Comparison of ENCODE assay signal across 10 cellular contexts in the genomic region with DNA sequence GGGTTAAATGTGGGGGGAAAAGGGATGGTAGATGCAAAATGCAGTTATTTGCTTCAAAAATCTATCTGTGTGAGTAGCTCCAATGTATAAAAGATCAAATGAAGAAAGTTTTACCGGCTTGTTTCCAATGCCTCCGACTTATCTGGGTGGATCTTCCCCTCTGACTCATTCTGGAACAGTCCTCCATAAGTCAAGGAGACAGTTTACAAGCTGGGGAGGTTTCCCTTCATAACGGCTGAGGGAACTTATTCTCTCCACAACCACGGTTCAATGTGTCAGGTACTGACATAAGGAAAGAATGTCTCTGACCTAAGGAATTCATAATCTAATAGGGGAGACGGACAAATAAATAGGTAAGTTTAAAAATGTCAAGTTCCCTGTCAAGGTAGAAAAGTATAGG. TPM values are rescaled to one million over a fixed set of nuclear protein-coding genes. Genes with fewer than 3 reads are reported as not detected.
A peak's percentile ranks its signal among the peaks of the same experiment; 100 is the strongest.
DNase-seq lines count a peak whose midpoint lies in the region; ATAC-seq and TF ChIP-seq lines count a peak whose summit lies in the region.
"Had no signal": no experiment of that assay in that cellular context is flagged by ENCODE, and none has a peak within 500 bp of the region (broad histone marks: within the 10 kb centered on the region; RNA-seq: fewer than 3 reads in every experiment).

No MANE protein-coding gene starts in this region.

- H4K91ac ChIP-seq in IMR-90 (ENCODE audit: insufficient read depth, low read depth, low read length) (no peak overlapping the region; the same call in 1 of the 2 replicates), neuronal stem cell (ENCODE audit: low read depth, low read length, poor library complexity) (no peak overlapping the region)

- H3K9me1 ChIP-seq in IMR-90 (ENCODE audit: insufficient read depth, low read length), result no peaks in the 10 kb centered on the region; the same call in 1 of the 2 replicates

- dilution Hi-C loops in IMR-90 (cut with HindIII; ENCODE audit: low sequenced_read_pairs, unreplicated experiment), result no loop called here

- CTCF ChIA-PET in IMR-90 (lab: Yijun Ruan, JAX), result interaction anchor here (1.0 to 2.1 kb wide), 2 partner anchors 8 to 12 kb away, joined by 3 to 9 read pairs; no protein-coding TSS in a partner anchor

- H3K56ac ChIP-seq in IMR-90 (ENCODE audit: extremely low read depth, insufficient read depth, low read length), result no peak overlapping the region

- peak; percentile 58 for DNase-seq in AG08396 (ENCODE audit: low spot score)
- peak; percentile 81 for DNase-seq in IMR-90
- DNase-seq in colonic mucosa, result peak; percentile 50
- no peak for DNase-seq in naive thymus-derived CD8-positive, alpha-beta T cell
- no peak for DNase-seq in neural progenitor cell (ENCODE audit: low spot score)
- DNase-seq in anterior cingulate cortex (lab: John Stamatoyannopoulos, UW), result no peak
- no peak for DNase-seq in neuronal stem cell (ENCODE audit: low spot score)

- peaks cover 19 to 33% (median 27%) of the 10 kb centered on the region in 4 donors for H3K4me1 Mint-ChIP-seq in naive thymus-derived CD8-positive, alpha-beta T cell
- H3K4me1 Mint-ChIP-seq in neural progenitor cell, result peaks cover 11% of the 10 kb centered on the region

- no peaks in the 10 kb centered on the region for H3K36me3 Mint-ChIP-seq in naive thymus-derived CD8-positive, alpha-beta T cell
- no peaks in the 10 kb centered on the region for H3K36me3 Mint-ChIP-seq in neural progenitor cell

- TF ChIP-seq CTCF in IMR-90 (conservative IDR thresholded peaks at IDR 0.05; ENCODE audit: low read depth, low read length) (no peak), colonic mucosa (IDR thresholded peaks at IDR 0.05) (no peak), neural progenitor cell (IDR thresholded peaks at IDR 0.05) (no peak)

- BruUV-seq in IMR-90 (replicated peaks; lab: Mats Ljungman, UMichigan), result no TSS peak

- no peaks in the 10 kb centered on the region for H3K79me2 ChIP-seq in neural progenitor cell (ENCODE audit: low read depth)

- peak overlapping the region; percentile 6 to 76; a peak in 1 of 4 replicates for H4K8ac ChIP-seq in IMR-90 (ENCODE audit: low read depth in 2 of 2, low read length in 2 of 2)
- H4K8ac ChIP-seq in neuronal stem cell (ENCODE audit: low read depth, low read length), result no peak overlapping the region

- peaks cover 8% of the 10 kb centered on the region for H3K4me1 ChIP-seq in IMR-90 (ENCODE audit: control insufficient read depth, insufficient read depth, low read length)
- no peaks in the 10 kb centered on the region for H3K4me1 ChIP-seq in colonic mucosa
- peaks cover 9% of the 10 kb centered on the region for H3K4me1 ChIP-seq in neural progenitor cell
- H3K4me1 ChIP-seq in neuronal stem cell (ENCODE audit: control insufficient read depth in 2 of 2, insufficient read depth in 1 of 2, low read depth in 1 of 2, low read length in 2 of 2), result peaks cover 0 to 6% of the 10 kb centered on the region in 2 donors

- H3K27me3 Mint-ChIP-seq in naive thymus-derived CD8-positive, alpha-beta T cell, result peaks cover 0 to 15% (median 0%) of the 10 kb centered on the region in 5 donors
- H3K27me3 Mint-ChIP-seq in neural progenitor cell (ENCODE audit: insufficient read depth, low read depth), result peaks cover 5% of the 10 kb centered on the region

- H3K4me3 ChIP-seq in IMR-90 (ENCODE audit: insufficient read depth, low read depth, low read length), result peak overlapping the region; percentile 44; the same call in 1 of the 2 replicates
- H3K4me3 ChIP-seq in colonic mucosa, result peak overlapping the region; percentile 39
- no peak overlapping the region for H3K4me3 ChIP-seq in neural progenitor cell
- no peak overlapping the region for H3K4me3 ChIP-seq in neuronal stem cell (ENCODE audit: low read length in 2 of 2)

- H3K18ac ChIP-seq in IMR-90 (ENCODE audit: low read depth, low read length) (no peak overlapping the region), neuronal stem cell (ENCODE audit: low read length) (no peak overlapping the region)

- no peak overlapping the region for H4K5ac ChIP-seq in IMR-90 (ENCODE audit: low read depth, low read length)

- peak overlapping the region; percentile 70; the same call in 1 of the 2 replicates for H3K4ac ChIP-seq in IMR-90 (ENCODE audit: low read depth, low read length)
- no peak overlapping the region for H3K4ac ChIP-seq in neuronal stem cell (ENCODE audit: low read length)

- H3K23ac ChIP-seq in IMR-90 (ENCODE audit: low read depth, low read length) (no peak overlapping the region), neuronal stem cell (ENCODE audit: low read depth, low read length, poor library complexity) (no peak overlapping the region)

- no peaks in the 10 kb centered on the region for H4K20me1 ChIP-seq in IMR-90 (ENCODE audit: insufficient read depth, low read length)
- H4K20me1 ChIP-seq in neural progenitor cell (ENCODE audit: low read depth), result no peaks in the 10 kb centered on the region

- H3K4me2 ChIP-seq in IMR-90 (ENCODE audit: low read depth, low read length) (peak overlapping the region; percentile 86), neural progenitor cell (no peak overlapping the region), neuronal stem cell (ENCODE audit: insufficient read depth, low read length, poor library complexity, severe bottlenecking) (no peak overlapping the region)

- H2BK120ac ChIP-seq in IMR-90 (ENCODE audit: low read depth, low read length) (no peak overlapping the region), neuronal stem cell (ENCODE audit: low read depth, low read length) (no peak overlapping the region)

- 0 out of 2 replicates have a peak overlapping the region, but pooled peaks have one; percentile 12 for H3K14ac ChIP-seq in IMR-90 (replicated peaks; ENCODE audit: low read depth, low read length)
- no peak overlapping the region for H3K14ac ChIP-seq in neuronal stem cell (ENCODE audit: low read length)

- no peaks in the 10 kb centered on the region for H3K36me3 ChIP-seq in IMR-90 (ENCODE audit: control insufficient read depth, insufficient read depth, low read length)
- H3K36me3 ChIP-seq in colonic mucosa, result no peaks in the 10 kb centered on the region
- H3K36me3 ChIP-seq in neural progenitor cell, result no peaks in the 10 kb centered on the region
- no peaks in the 10 kb centered on the region for H3K36me3 ChIP-seq in neuronal stem cell (replicated peaks in 1 of 2; ENCODE audit: control insufficient read depth in 2 of 2, insufficient read depth in 2 of 2, low read length in 2 of 2)

- H3K9ac ChIP-seq in IMR-90 (ENCODE audit: low read depth, low read length) (no peak overlapping the region), colonic mucosa (ENCODE audit: low read depth in 2 of 2, low read length in 2 of 2) (peak overlapping the region in 1 of 2 donors; percentile 75), neural progenitor cell (no peak overlapping the region), neuronal stem cell (ENCODE audit: low read depth, low read length, poor library complexity) (no peak overlapping the region)

- ATAC-seq in IMR-90 (ENCODE audit: low read depth) (peak; percentile 61), GM21447 (IDR thresholded peaks at IDR 0.05; ENCODE audit: unreplicated experiment) (no peak)
- no peak for ATAC-seq in naive thymus-derived CD8-positive, alpha-beta T cell

- H3K79me1 ChIP-seq in IMR-90 (ENCODE audit: low read depth in 1 of 2, low read length in 2 of 2) (no peaks in the 10 kb centered on the region; a peak in 1 of 4 replicates), neuronal stem cell (ENCODE audit: low read depth, low read length) (no peaks in the 10 kb centered on the region)

- POLR2A ChIA-PET in IMR-90 (lab: Charles Lee; ENCODE audit: unreplicated experiment), result no interaction called here
- POLR2A ChIA-PET in naive thymus-derived CD8-positive, alpha-beta T cell (lab: Charles Lee), result no interaction called here

- H2AK5ac ChIP-seq in IMR-90 (ENCODE audit: low read depth, low read length), result no peak overlapping the region
- no peak overlapping the region for H2AK5ac ChIP-seq in neuronal stem cell (ENCODE audit: low read depth, low read length)

- intact Hi-C loops in IMR-90 (cut with micrococcal nuclease), result no loop called here
- intact Hi-C loops in colonic mucosa (cut with DNase I), result no loop called here

- peak overlapping the region in 8 of 10 donors; percentile 1 to 85 (median 70) for H3K4me3 Mint-ChIP-seq in naive thymus-derived CD8-positive, alpha-beta T cell
- H3K4me3 Mint-ChIP-seq in neural progenitor cell, result no peak overlapping the region

- no peak for TF ChIP-seq POLR2A in IMR-90 (IDR thresholded peaks at IDR 0.05; ENCODE audit: low read depth, low read length)

- H3F3A ChIP-seq in neural progenitor cell (ENCODE audit: low read depth), result peaks cover 10% of the 10 kb centered on the region

- H2AFZ ChIP-seq in IMR-90 (replicated peaks; ENCODE audit: low read length, poor library complexity), result peak overlapping the region; percentile 93
- no peak overlapping the region for H2AFZ ChIP-seq in neural progenitor cell (replicated peaks)
- H2AFZ ChIP-seq in neuronal stem cell (ENCODE audit: low read length), result no peak overlapping the region

- in situ Hi-C loops in IMR-90 (cut with MboI; ENCODE audit: low sequenced_read_pairs), result no loop called here

- H2BK15ac ChIP-seq in IMR-90 (ENCODE audit: low read depth, low read length) (peak overlapping the region; percentile 48; the same call in 1 of the 3 replicates), neuronal stem cell (ENCODE audit: low read length) (no peak overlapping the region)

- H3K27me3 ChIP-seq in IMR-90 (ENCODE audit: control insufficient read depth, insufficient read depth, low read length), result no peaks in the 10 kb centered on the region
- no peaks in the 10 kb centered on the region for H3K27me3 ChIP-seq in colonic mucosa
- peaks cover 39% of the 10 kb centered on the region for H3K27me3 ChIP-seq in neural progenitor cell
- peaks cover 0 to 5% (median 0%) of the 10 kb centered on the region in 3 experiments for H3K27me3 ChIP-seq in neuronal stem cell (ENCODE audit: control insufficient read depth in 3 of 3, insufficient read depth in 3 of 3, low read depth in 1 of 3, low read length in 3 of 3)

- TF ChIP-seq RAD21 in IMR-90 (IDR thresholded peaks at IDR 0.05; ENCODE audit: low read length), result no peak

- H3K27ac ChIP-seq in IMR-90 (ENCODE audit: insufficient read depth, low read length) (no peak overlapping the region), colonic mucosa (peak overlapping the region; percentile 85), neural progenitor cell (no peak overlapping the region), neuronal stem cell (replicated peaks; ENCODE audit: low read length) (no peak overlapping the region)
- H3K27ac ChIP-seq: SK-N-MC had no signal

- H2AK9ac ChIP-seq in IMR-90 (replicated peaks; ENCODE audit: low read depth, low read length, poor library complexity), result no peak overlapping the region

- H3K9me3 ChIP-seq in IMR-90 (ENCODE audit: control insufficient read depth, insufficient read depth, low read length) (no peaks in the 10 kb centered on the region), colonic mucosa (no peaks in the 10 kb centered on the region), neural progenitor cell (ENCODE audit: low read depth) (no peaks in the 10 kb centered on the region), neuronal stem cell (replicated peaks in 1 of 2; ENCODE audit: control insufficient read depth in 2 of 2, insufficient read depth in 1 of 2, low read depth in 1 of 2, low read length in 2 of 2) (peaks cover 0 to 2% of the 10 kb centered on the region in 2 donors)

- H2BK5ac ChIP-seq in IMR-90 (ENCODE audit: low read depth, low read length, poor library complexity, severe bottlenecking) (no peak overlapping the region), neuronal stem cell (ENCODE audit: low read length) (no peak overlapping the region)

- no peaks in the 10 kb centered on the region for H3K9me3 Mint-ChIP-seq in naive thymus-derived CD8-positive, alpha-beta T cell
- peaks cover 4% of the 10 kb centered on the region for H3K9me3 Mint-ChIP-seq in neural progenitor cell

- H2BK12ac ChIP-seq in neuronal stem cell (ENCODE audit: low read length), result no peak overlapping the region

- H3K27ac Mint-ChIP-seq in naive thymus-derived CD8-positive, alpha-beta T cell, result peak overlapping the region in 5 of 10 donors; percentile 25 to 69 (median 53)
- H3K27ac Mint-ChIP-seq in neural progenitor cell, result no peak overlapping the region

- H2BK20ac ChIP-seq in IMR-90 (ENCODE audit: low read depth, low read length), result no peak overlapping the region

- no CpG with 5 or more reads among the region's 5 CpGs for WGBS in IMR-90 (ENCODE audit: extremely low coverage in 2 of 2, insufficient read length in 1 of 2), 2 experiments
- no CpG with 5 or more reads among the region's 5 CpGs for WGBS in neuronal stem cell (ENCODE audit: extremely low coverage in 2 of 2, insufficient read length in 2 of 2, insufficient replicate concordance in 1 of 2), 2 donors

RNA-seq across cellular contexts. Expression of gene BIRC3, which starts 49.7 kb away (rescaled TPM):
- total RNA-seq in IMR-90 (2012; rRNA removed), result 5.0 and 6.4 TPM in 2 replicates
- polyA plus RNA-seq in IMR-90 (2012; rRNA removed), result 1.3 and 2.2 TPM in 2 replicates
- 0.25 and 0.29 TPM in 2 replicates for polyA plus RNA-seq in IMR-90 (2012; cell fraction: cytosol; rRNA removed)
- polyA plus RNA-seq in IMR-90 (2012; cell fraction: nucleus; rRNA removed; ENCODE audit: low replicate concordance), result 0.07 and 0.97 TPM in 2 replicates
- 10 to 100 TPM; 14.8 to 66.3 TPM for total RNA-seq in colonic mucosa
- 10 to 100 TPM; 94.8 to 97.7 TPM for total RNA-seq in naive thymus-derived CD8-positive, alpha-beta T cell
- 10 to 100 TPM; 16.7 to 22.9 (median 19.1) TPM for polyA plus RNA-seq in naive thymus-derived CD8-positive, alpha-beta T cell
- total RNA-seq in neural progenitor cell (ENCODE audit: low replicate concordance), result 0.09 TPM in 1 of 2 replicates, not detected in the other
- 0.06 TPM for polyA plus RNA-seq in neuronal stem cell (2013, experiment 1 of 2)
- 0.18 TPM for polyA plus RNA-seq in neuronal stem cell (2013, experiment 2 of 2)
- polyA plus RNA-seq: neural cell had no signal

Comparison
In these comparisons a context has a peak if more than half of its experiments do, and no peak if none do; other contexts are left out.
1. DNase-seq: peak in AG08396 (single experiment), IMR-90 (single experiment) and colonic mucosa (single experiment); none in naive thymus-derived CD8-positive, alpha-beta T cell (0 of 10), neural progenitor cell (single experiment), anterior cingulate cortex (0 of 58) and neuronal stem cell (single experiment).
2. H3K4me3 ChIP-seq: peak in IMR-90 (single experiment) and colonic mucosa (single experiment); none in neural progenitor cell (single experiment) and neuronal stem cell (0 of 2).